In genomic region chr3:185930393-185931107, GRCh38 we compare ENCODE assay signal across 10 cellular contexts. TPM values are rescaled to one million over a fixed set of nuclear protein-coding genes. Genes with fewer than 3 reads are reported as not detected.
A peak's percentile ranks its signal among the peaks of the same experiment; 100 is the strongest.
DNase-seq lines count a peak whose midpoint lies in the region; ATAC-seq and TF ChIP-seq lines count a peak whose summit lies in the region.
"Had no signal": no experiment of that assay in that cellular context is flagged by ENCODE, and none has a peak within 500 bp of the region (broad histone marks: within the 10 kb centered on the region; RNA-seq: fewer than 3 reads in every experiment).

No MANE protein-coding gene starts in this region.

- H3K4me3 Mint-ChIP-seq in CD8-positive, alpha-beta T cell = peak overlapping the region; percentile 100
- H3K4me3 Mint-ChIP-seq in naive thymus-derived CD4-positive, alpha-beta T cell = peak overlapping the region; percentile 71 to 100 (median 100)

- H3K27ac ChIP-seq in CD8-positive, alpha-beta T cell (ENCODE audit: low read depth, low read length) = no peak overlapping the region
- peak overlapping the region; percentile 26 to 49 for H3K27ac ChIP-seq in breast epithelium
- H3K27ac ChIP-seq in naive thymus-derived CD4-positive, alpha-beta T cell (ENCODE audit: low read depth, low read length) = peak overlapping the region; percentile 27

- peak overlapping the region; percentile 64 for H3K27ac Mint-ChIP-seq in CD8-positive, alpha-beta T cell
- H3K27ac Mint-ChIP-seq in naive thymus-derived CD4-positive, alpha-beta T cell = peak overlapping the region in 8 of 9 donors; percentile 22 to 100 (median 74)

- H3K27me3 Mint-ChIP-seq in CD8-positive, alpha-beta T cell (ENCODE audit: low read depth) = no peaks in the 10 kb centered on the region
- H3K27me3 Mint-ChIP-seq in naive thymus-derived CD4-positive, alpha-beta T cell = no peaks in the 10 kb centered on the region

- no peak for ATAC-seq in CD8-positive, alpha-beta T cell
- ATAC-seq in naive thymus-derived CD4-positive, alpha-beta T cell = no peak
- ATAC-seq in GM21381 (IDR thresholded peaks at IDR 0.05; ENCODE audit: unreplicated experiment) (no peak), HG03280 (IDR thresholded peaks at IDR 0.05; ENCODE audit: unreplicated experiment) (no peak)

- DNase-seq in CD8-positive, alpha-beta T cell = no peak
- DNase-seq in LHCN-M2 (ENCODE audit: low read depth) (peak; percentile 70), breast epithelium (ENCODE audit: low spot score in 2 of 2) (no peak), NCI-H2227 (lab: John Stamatoyannopoulos, UW; ENCODE audit: unreplicated experiment) (no peak)
- no peak for DNase-seq in naive thymus-derived CD4-positive, alpha-beta T cell
- DNase-seq in stimulated activated CD4-positive, alpha-beta T cell treated with anti-CD3 and anti-CD28 coated beads, Interleukin-12 subunit alpha, Interleukin-12 subunit beta, amount 100 ng/mL, for 4 hours = no peak
- DNase-seq: SIG-M5; stimulated activated CD4-positive, alpha-beta T cell treated with anti-CD3 and anti-CD28 coated beads, Interleukin-2, amount 100 ng/mL, for 48 hours had no signal

- TF ChIP-seq POLR2A in breast epithelium (IDR thresholded peaks at IDR 0.05) = no peak

- POLR2A ChIA-PET in CD8-positive, alpha-beta T cell (lab: Charles Lee) = interaction anchor here (0.8 to 1.0 kb wide), 3 partner anchors 9 to 842 kb away, joined by 3 to 4 read pairs (median 3); no protein-coding TSS in a partner anchor
- POLR2A ChIA-PET in naive thymus-derived CD4-positive, alpha-beta T cell (lab: Charles Lee) = interaction anchor here (0.7 to 1.2 kb wide), 2 partner anchors 13 to 18 kb away, joined by 3 to 4 read pairs; no protein-coding TSS in a partner anchor

- H3K4me3 ChIP-seq in CD8-positive, alpha-beta T cell (ENCODE audit: low read depth, low read length) = no peak overlapping the region
- H3K4me3 ChIP-seq in breast epithelium = peak overlapping the region in 1 of 3 donors; percentile 29
- H3K4me3 ChIP-seq in naive thymus-derived CD4-positive, alpha-beta T cell (ENCODE audit: low read length) = peak overlapping the region; percentile 22

- CTCF ChIA-PET in CD8-positive, alpha-beta T cell (lab: Charles Lee) = interaction anchor here (0.7 to 1.0 kb wide), 3 partner anchors 13 to 56 kb away, joined by 3 to 4 read pairs (median 3); no protein-coding TSS in a partner anchor
- CTCF ChIA-PET in naive thymus-derived CD4-positive, alpha-beta T cell (lab: Charles Lee) = interaction anchor here (1.1 kb wide), 1 partner anchor 13 kb away, joined by 7 read pairs; no protein-coding TSS in a partner anchor

- intact Hi-C loops in CD8-positive, alpha-beta T cell (cut with DNase I, micrococcal nuclease) = loop anchor here (10.0 kb wide), 4 partner anchors 436 to 1204 kb away; partner anchors contain the start of genes RPL39L (in 1 of the 2) and TMEM41A (in 1 of the 2)
- intact Hi-C loops in breast epithelium (cut with DNase I; ENCODE audit: low total_unique reads) = no loop called here
- intact Hi-C loops in naive thymus-derived CD4-positive, alpha-beta T cell (cut with micrococcal nuclease) = loop anchor here in 1 of 2 donors (10.0 kb wide), 2 partner anchors 106 to 436 kb away; partner anchors contain the start of genes IGF2BP2 and TMEM41A

- no peaks in the 10 kb centered on the region for H3K9me3 ChIP-seq in CD8-positive, alpha-beta T cell (ENCODE audit: low read length)
- no peaks in the 10 kb centered on the region for H3K9me3 ChIP-seq in breast epithelium
- H3K9me3 ChIP-seq in naive thymus-derived CD4-positive, alpha-beta T cell (ENCODE audit: control insufficient read depth in 2 of 3, low read length in 3 of 3) = no peaks in the 10 kb centered on the region

- no peaks in the 10 kb centered on the region for H3K27me3 ChIP-seq in CD8-positive, alpha-beta T cell (ENCODE audit: insufficient read depth, low read length)
- H3K27me3 ChIP-seq in breast epithelium = no peaks in the 10 kb centered on the region
- no peaks in the 10 kb centered on the region for H3K27me3 ChIP-seq in naive thymus-derived CD4-positive, alpha-beta T cell (ENCODE audit: control insufficient read depth in 2 of 2, insufficient read depth in 2 of 2, low read length in 2 of 2)

- peaks cover 79% of the 10 kb centered on the region for H3K4me1 ChIP-seq in CD8-positive, alpha-beta T cell (ENCODE audit: insufficient read depth, low read length)
- H3K4me1 ChIP-seq in breast epithelium = peaks cover 6 to 39% of the 10 kb centered on the region in 2 donors
- H3K4me1 ChIP-seq in naive thymus-derived CD4-positive, alpha-beta T cell (ENCODE audit: control insufficient read depth in 2 of 2, insufficient read depth in 2 of 2, low read length in 2 of 2) = peaks cover 69 to 86% of the 10 kb centered on the region in 2 donors

- no peak for TF ChIP-seq CTCF in CD8-positive, alpha-beta T cell (IDR thresholded peaks at IDR 0.05)
- TF ChIP-seq CTCF in breast epithelium (IDR thresholded peaks at IDR 0.05) = no peak

- peaks cover 98% of the 10 kb centered on the region for H3K4me1 Mint-ChIP-seq in CD8-positive, alpha-beta T cell (ENCODE audit: low read depth)
- H3K4me1 Mint-ChIP-seq in naive thymus-derived CD4-positive, alpha-beta T cell = peaks cover 86 to 100% (median 97%) of the 10 kb centered on the region in 7 donors

- peaks cover 79% of the 10 kb centered on the region for H3K36me3 Mint-ChIP-seq in CD8-positive, alpha-beta T cell
- peaks cover 10 to 48% (median 40%) of the 10 kb centered on the region in 5 donors for H3K36me3 Mint-ChIP-seq in naive thymus-derived CD4-positive, alpha-beta T cell

- peaks cover 5% of the 10 kb centered on the region for H3K36me3 ChIP-seq in CD8-positive, alpha-beta T cell (ENCODE audit: insufficient read depth, low read length)
- H3K36me3 ChIP-seq in breast epithelium = no peaks in the 10 kb centered on the region
- H3K36me3 ChIP-seq in naive thymus-derived CD4-positive, alpha-beta T cell (ENCODE audit: control insufficient read depth in 2 of 3, insufficient read depth in 3 of 3, low read length in 3 of 3) = peaks cover 2 to 21% (median 16%) of the 10 kb centered on the region in 3 experiments

- H3K9me3 Mint-ChIP-seq in CD8-positive, alpha-beta T cell = no peaks in the 10 kb centered on the region
- peaks cover 0 to 1% (median 0%) of the 10 kb centered on the region in 11 donors for H3K9me3 Mint-ChIP-seq in naive thymus-derived CD4-positive, alpha-beta T cell

RNA-seq across cellular contexts. Expression of gene TRA2B, which starts 7.3 kb away (rescaled TPM):
- total RNA-seq in CD8-positive, alpha-beta T cell = 100 to 1,000 TPM; 455 to 472 TPM
- total RNA-seq in LHCN-M2 (2014; rRNA removed) (257 and 361 TPM in 2 replicates), breast epithelium (100 to 1,000 TPM; 163 to 278 (median 179) TPM)
- 128 TPM for polyA plus RNA-seq in LHCN-M2 (2012)
- 100 to 1,000 TPM; 194 to 673 (median 216) TPM for total RNA-seq in naive thymus-derived CD4-positive, alpha-beta T cell
- 100 to 1,000 TPM; 182 to 221 TPM for polyA plus RNA-seq in naive thymus-derived CD4-positive, alpha-beta T cell
